12 cellular contexts compared by ENCODE assay signal in the genomic region with DNA sequence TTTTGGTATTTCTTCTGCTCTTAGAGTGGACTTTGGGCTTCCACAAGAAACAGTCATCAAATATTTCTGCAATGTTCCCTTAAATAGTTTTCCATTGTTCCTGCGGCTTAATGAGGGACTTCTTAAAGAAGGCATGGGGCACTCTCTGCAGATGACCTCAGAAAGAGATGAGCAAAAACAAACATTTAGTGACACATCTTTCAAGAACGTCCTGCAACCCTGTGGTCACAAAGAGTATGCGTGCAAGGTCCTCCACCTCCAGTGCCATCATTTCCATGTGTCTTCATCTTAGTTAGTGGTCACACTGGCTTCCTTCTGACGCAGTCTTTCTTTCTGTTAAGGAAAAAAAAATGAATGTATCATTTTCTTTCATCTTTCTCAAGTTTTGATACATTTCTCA. TPM values are rescaled to one million over a fixed set of nuclear protein-coding genes. Genes with fewer than 3 reads are reported as not detected.
DNase-seq lines count a peak whose midpoint lies in the region; ATAC-seq, FAIRE-seq and TF ChIP-seq lines count a peak whose summit lies in the region.
"Had no signal": no experiment of that assay in that cellular context is flagged by ENCODE, and none has a peak within 500 bp of the region (broad histone marks: within the 10 kb centered on the region; RNA-seq: fewer than 3 reads in every experiment).

No MANE protein-coding gene starts in this region.

- DNase-seq in GM04503 (ENCODE audit: low read depth) (peak; percentile 99), RCC 7860 (ENCODE audit: low spot score) (peak; percentile 95), epithelial cell of esophagus (ENCODE audit: low read depth) (peak; percentile 60), D721Med (ENCODE audit: insufficient read length, low spot score) (no peak), BE2C (no peak)
- DNase-seq: DMS153, NCI-H187, substantia nigra had no signal

- H3K4me1 ChIP-seq in skeletal muscle satellite cell (ENCODE audit: control insufficient read depth, insufficient read depth, low read length) (peaks cover 38% of the 10 kb centered on the region), BE2C (no peaks in the 10 kb centered on the region)

- H3K9ac ChIP-seq in skeletal muscle satellite cell (ENCODE audit: low read depth, low read length), result peak overlapping the region; percentile 73

- no peaks in the 10 kb centered on the region for H3K9me3 ChIP-seq in skeletal muscle satellite cell (replicated peaks; ENCODE audit: low read length)
- H3K9me3 ChIP-seq in BE2C, result no peaks in the 10 kb centered on the region

- H3K4me2 ChIP-seq in skeletal muscle satellite cell (ENCODE audit: low read length), result peak overlapping the region; percentile 18

- no peak overlapping the region for H3K4me3 ChIP-seq in epithelial cell of esophagus (ENCODE audit: low read length)
- no peak overlapping the region for H3K4me3 ChIP-seq in skeletal muscle satellite cell (ENCODE audit: low read length)
- no peak overlapping the region for H3K4me3 ChIP-seq in BE2C (ENCODE audit: low read depth, low read length)
- H3K4me3 ChIP-seq: cardiac muscle cell, K562 had no signal

- no peak for ATAC-seq in HG03442 (IDR thresholded peaks at IDR 0.05; ENCODE audit: unreplicated experiment)
- ATAC-seq: K562 had no signal

- FAIRE-seq in RCC 7860 (lab: Jason Lieb, UNC) (peak; percentile 95), D721Med (lab: Jason Lieb, UNC) (no peak)
- FAIRE-seq: K562 had no signal

- TF ChIP-seq CTCF in epithelial cell of esophagus (IDR thresholded peaks at IDR 0.05; ENCODE audit: insufficient read depth, low read depth, low read length, missing control alignments) (no peak), D721Med (IDR thresholded peaks at IDR 0.05; ENCODE audit: insufficient read depth, missing control alignments) (no peak), BE2C (IDR thresholded peaks at IDR 0.05; ENCODE audit: low read depth, low read length) (no peak)

- H3K36me3 ChIP-seq in skeletal muscle satellite cell (ENCODE audit: insufficient read depth, low read length) (peaks cover 2% of the 10 kb centered on the region), BE2C (no peaks in the 10 kb centered on the region)
- H3K36me3 ChIP-seq: cardiac muscle cell had no signal

- H3K27me3 ChIP-seq in skeletal muscle satellite cell (ENCODE audit: control insufficient read depth, insufficient read depth, low read length) (no peaks in the 10 kb centered on the region), BE2C (no peaks in the 10 kb centered on the region)

RNA-seq across cellular contexts. Expression of a gene that starts 56.2 kb away (rescaled TPM):
- 3.0 and 4.4 TPM in 2 replicates for total RNA-seq in skeletal muscle satellite cell (2012; rRNA removed)
- 0.05 TPM for polyA plus RNA-seq in BE2C (2012; ENCODE audit: insufficient read depth, insufficient read length, low read depth)
- polyA plus RNA-seq: cardiac muscle cell had no signal

Comparison
In these comparisons a context has a peak if more than half of its experiments do, and no peak if none do; other contexts are left out.
1. DNase-seq: peak in GM04503 (single experiment), RCC 7860 (single experiment) and epithelial cell of esophagus (single experiment); none in D721Med (single experiment) and BE2C (single experiment).